Comparison of ENCODE assay signal across 11 cellular contexts in the genomic region with DNA sequence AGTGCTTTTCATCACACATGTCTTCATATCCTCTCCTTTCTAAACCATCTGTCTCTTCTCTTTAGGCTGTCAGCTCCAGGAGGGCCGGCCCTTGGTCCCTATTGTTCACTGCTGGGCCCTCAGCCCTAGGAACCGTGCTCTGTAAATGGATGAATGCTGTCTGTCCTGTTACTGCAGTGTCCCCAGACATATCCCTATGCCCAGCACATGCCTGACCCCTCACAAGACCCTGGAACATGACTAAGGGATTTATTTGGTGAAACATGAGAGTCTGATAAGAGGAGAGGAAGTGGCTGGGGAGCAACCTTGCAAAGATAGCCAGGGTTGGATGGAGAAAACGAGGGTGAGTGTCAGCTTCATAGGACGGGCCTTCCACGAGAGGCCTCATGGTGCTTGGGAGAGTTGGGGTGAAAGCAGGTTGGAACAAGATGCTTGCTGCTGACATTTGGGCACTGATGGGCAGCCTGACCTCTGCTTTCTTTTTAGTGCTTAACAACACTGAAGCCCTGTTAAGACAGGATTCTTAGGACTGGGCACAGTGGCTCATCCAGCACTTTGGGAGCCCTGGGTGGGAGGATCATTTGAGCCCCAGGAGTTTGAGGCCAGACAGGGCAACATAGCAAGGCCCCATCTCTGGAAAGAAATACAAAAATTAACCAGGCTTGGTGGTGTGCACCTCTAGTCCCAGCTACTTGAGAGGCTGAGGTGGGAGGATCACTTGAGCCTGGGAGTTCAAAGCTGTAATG. TPM values are rescaled to one million over a fixed set of nuclear protein-coding genes. Genes with fewer than 3 reads are reported as not detected.
DNase-seq lines count a peak whose midpoint lies in the region; ATAC-seq and TF ChIP-seq lines count a peak whose summit lies in the region.
"Had no signal": no experiment of that assay in that cellular context is flagged by ENCODE, and none has a peak within 500 bp of the region (broad histone marks: within the 10 kb centered on the region; RNA-seq: fewer than 3 reads in every experiment).

No MANE protein-coding gene starts in this region.

- H3T11ph ChIP-seq in H9 (ENCODE audit: low read length), result no peak overlapping the region

- no peak overlapping the region for H4K5ac ChIP-seq in H9 (ENCODE audit: insufficient read length, low read depth, low read length)

- H3K9ac ChIP-seq in H9 (ENCODE audit: extremely low read depth, insufficient read length, low read length), result no peak overlapping the region

- H3K4ac ChIP-seq in H9 (ENCODE audit: low read depth, low read length), result no peak overlapping the region

- H2BK5ac ChIP-seq in H9 (ENCODE audit: insufficient read length, low read length), result no peak overlapping the region

- H3K36me3 Mint-ChIP-seq in H9 (ENCODE audit: insufficient read depth in 1 of 3, low read depth in 3 of 3) (peaks cover 17 to 23% (median 19%) of the 10 kb centered on the region in 3 experiments), T-helper 17 cell (ENCODE audit: low read depth) (no peaks in the 10 kb centered on the region)

- intact Hi-C loops in gastrocnemius medialis (cut with DNase I; ENCODE audit: low total_unique reads) (loop anchor here (1.0 kb wide), 1 partner anchor 21 kb away; no protein-coding TSS in a partner anchor), prostate gland (cut with DNase I) (no loop called here)

- no peak overlapping the region for H4K91ac ChIP-seq in H9 (ENCODE audit: insufficient read length, low read depth, low read length)

- no peak overlapping the region for H3K4me3 ChIP-seq in gastroesophageal sphincter
- H3K4me3 ChIP-seq in gastrocnemius medialis, result no peak overlapping the region
- H3K4me3 ChIP-seq in prostate gland, result no peak overlapping the region

- H3K27me3 Mint-ChIP-seq in H9 (ENCODE audit: low read depth), result no peaks in the 10 kb centered on the region
- H3K27me3 Mint-ChIP-seq in T-helper 17 cell, result no peaks in the 10 kb centered on the region

- H2BK20ac ChIP-seq in H9 (ENCODE audit: low read depth, low read length, poor library complexity, severe bottlenecking), result no peak overlapping the region

- H3K27me3 ChIP-seq in H9 (ENCODE audit: insufficient read depth, low read length) (no peaks in the 10 kb centered on the region), gastroesophageal sphincter (no peaks in the 10 kb centered on the region), gastrocnemius medialis (no peaks in the 10 kb centered on the region), prostate gland (replicated peaks; ENCODE audit: insufficient read depth) (no peaks in the 10 kb centered on the region)

- H2BK120ac ChIP-seq in H9 (ENCODE audit: low read depth, low read length, poor library complexity, severe bottlenecking), result no peak overlapping the region

- no peak overlapping the region for H2AFZ ChIP-seq in H9 (ENCODE audit: low read length)

- no CpG with 5 or more reads among the region's 5 CpGs for WGBS in H9 (ENCODE audit: extremely low coverage, insufficient read length, low lambda C conversion rate)
- 35 to 44% methylated on average over 4 to 5 of the region's 5 CpGs for WGBS in gastroesophageal sphincter (ENCODE audit: low coverage in 1 of 2), 2 donors
- 66% methylated on average over 5 of the region's 5 CpGs for WGBS in prostate gland

- H3K27ac Mint-ChIP-seq in H9 (peak overlapping the region; percentile 14 to 93 (median 21); a peak in 5 of 7 replicates), T-helper 17 cell (peak overlapping the region; percentile 87)

- no peak for TF ChIP-seq EP300 in gastroesophageal sphincter (IDR thresholded peaks at IDR 0.05)

- H3K36me3 ChIP-seq in gastroesophageal sphincter (no peaks in the 10 kb centered on the region), gastrocnemius medialis (no peaks in the 10 kb centered on the region), prostate gland (no peaks in the 10 kb centered on the region)

- no peak overlapping the region for H2BK12ac ChIP-seq in H9 (ENCODE audit: insufficient read length, low read depth, low read length)

- H3K56ac ChIP-seq in H9 (ENCODE audit: insufficient read length, low read depth, low read length), result no peak overlapping the region

- H3K14ac ChIP-seq in H9 (ENCODE audit: insufficient read depth, low read length), result no peak overlapping the region

- H4K20me1 ChIP-seq in H9 (ENCODE audit: control insufficient read depth, insufficient read depth, insufficient read length), result peaks cover 4% of the 10 kb centered on the region

- no peak overlapping the region for H3K23ac ChIP-seq in H9 (ENCODE audit: insufficient read length, low read depth, low read length)

- peak overlapping the region in 1 of 2 experiments; percentile 13; a peak in 2 of 5 replicates for H3K4me3 Mint-ChIP-seq in H9
- peak overlapping the region; percentile 41 for H3K4me3 Mint-ChIP-seq in T-helper 17 cell

- peaks cover 2% of the 10 kb centered on the region for H3K23me2 ChIP-seq in H9 (ENCODE audit: insufficient read length, low read depth, low read length, poor library complexity, severe bottlenecking)

- ATAC-seq in T-helper 17 cell, result no peak
- ATAC-seq in gastroesophageal sphincter, result peak; percentile 37
- ATAC-seq in gastrocnemius medialis, result peak; percentile 9 to 24
- ATAC-seq in HG03469 (IDR thresholded peaks at IDR 0.05; ENCODE audit: unreplicated experiment), result no peak
- ATAC-seq in GM21825 (IDR thresholded peaks at IDR 0.05; ENCODE audit: unreplicated experiment), result no peak
- ATAC-seq: PC-3 had no signal

- no peak for DNase-seq in H9
- no peak for DNase-seq in T-helper 17 cell
- DNase-seq in gastrocnemius medialis, result no peak
- DNase-seq in globus pallidus (ENCODE audit: low spot score), result no peak
- DNase-seq in prostate gland (ENCODE audit: low spot score), result no peak
- DNase-seq: activated gamma-delta T cell; PC-3; stimulated activated CD4-positive, alpha-beta T cell treated with anti-CD3 and anti-CD28 coated beads, Interleukin-4, amount 100 ng/mL, for 24 hours had no signal

- H4K8ac ChIP-seq in H9 (replicated peaks; ENCODE audit: insufficient read length, low read depth, low read length), result no peak overlapping the region

- peaks cover 11% of the 10 kb centered on the region; the same call in 1 of the 2 replicates for H3K79me2 ChIP-seq in H9 (ENCODE audit: insufficient read depth, low read length)

- H3K4me1 ChIP-seq in H9 (ENCODE audit: insufficient read depth, low read length) (peaks cover 7% of the 10 kb centered on the region; the same call in 1 of the 2 replicates), gastroesophageal sphincter (peaks cover 0 to 95% (median 14%) of the 10 kb centered on the region in 3 donors), gastrocnemius medialis (peaks cover 54 to 56% of the 10 kb centered on the region in 2 donors), prostate gland (replicated peaks) (no peaks in the 10 kb centered on the region)

- in situ Hi-C loops in gastrocnemius medialis (cut with MboI; ENCODE audit: low sequenced_read_pairs in 4 of 4), result no loop called here

- peaks cover 2 to 9% of the 10 kb centered on the region in 2 experiments; a peak in 1 of 5 replicates for H3K9me3 Mint-ChIP-seq in H9

- H2AK5ac ChIP-seq in H9 (ENCODE audit: insufficient read length, low read length), result no peak overlapping the region

- no peak overlapping the region for H3K4me2 ChIP-seq in H9 (ENCODE audit: insufficient read depth, insufficient read length, low read length)

- H3K4me1 Mint-ChIP-seq in H9, result peaks cover 46 to 51% of the 10 kb centered on the region in 2 experiments
- peaks cover 50% of the 10 kb centered on the region for H3K4me1 Mint-ChIP-seq in T-helper 17 cell

- H3K18ac ChIP-seq in H9 (ENCODE audit: insufficient read length, low read depth, low read length), result no peak overlapping the region

- no peak overlapping the region for H3K27ac ChIP-seq in H9 (ENCODE audit: insufficient read length, low read depth, low read length)
- peak overlapping the region; percentile 67 to 86 (median 82) for H3K27ac ChIP-seq in gastroesophageal sphincter
- H3K27ac ChIP-seq in gastrocnemius medialis, result peak overlapping the region; percentile 69 to 92 (median 80)
- H3K27ac ChIP-seq in prostate gland, result no peak overlapping the region

- TF ChIP-seq CTCF in H9 (conservative IDR thresholded peaks at IDR 0.05) (no peak), gastroesophageal sphincter (IDR thresholded peaks at IDR 0.05) (no peak), gastrocnemius medialis (IDR thresholded peaks at IDR 0.05 in 4 of 5, conservative IDR thresholded peaks at IDR 0.05 in 1 of 5) (no peak), prostate gland (IDR thresholded peaks at IDR 0.05) (no peak)

- H3K9me3 ChIP-seq in H9 (ENCODE audit: control insufficient read depth, low read depth, low read length) (no peaks in the 10 kb centered on the region), T-helper 17 cell (ENCODE audit: control insufficient read depth, low read length, poor library complexity, severe bottlenecking) (no peaks in the 10 kb centered on the region), gastroesophageal sphincter (no peaks in the 10 kb centered on the region), gastrocnemius medialis (no peaks in the 10 kb centered on the region), prostate gland (no peaks in the 10 kb centered on the region)

- no peak for TF ChIP-seq POLR2A in gastroesophageal sphincter (IDR thresholded peaks at IDR 0.05)
- no peak for TF ChIP-seq POLR2A in gastrocnemius medialis (IDR thresholded peaks at IDR 0.05)
- no peak for TF ChIP-seq POLR2A in prostate gland (IDR thresholded peaks at IDR 0.05)

- H2BK15ac ChIP-seq in H9 (ENCODE audit: low read depth, low read length), result no peak overlapping the region

- H3K79me1 ChIP-seq in H9 (ENCODE audit: insufficient read depth, low read depth, low read length, poor library complexity, severe bottlenecking), result no peaks in the 10 kb centered on the region

RNA-seq across cellular contexts. Expression of gene ABCC1, which starts 39.0 kb away (rescaled TPM):
- 51.7 and 56.4 TPM in 2 replicates for total RNA-seq in H9 (2021)
- total RNA-seq in T-helper 17 cell, result 10 to 100 TPM; 66.0 to 67.0 TPM
- 100 to 1,000 TPM in 1 of 4 donors, 10 to 100 TPM in 3; 50.8 to 122 (median 63.1) TPM for total RNA-seq in gastroesophageal sphincter
- 10 to 100 TPM; 19.3 to 43.7 (median 26.2) TPM for total RNA-seq in gastrocnemius medialis
- total RNA-seq in prostate gland, result 10 to 100 TPM; 33.4 to 87.7 TPM

Comparison
In these comparisons a context has a peak if more than half of its experiments do, and no peak if none do; other contexts are left out.
1. H3K27ac ChIP-seq: peak in gastroesophageal sphincter (4 of 4) and gastrocnemius medialis (4 of 4); none in H9 (single experiment) and prostate gland (0 of 2).
2. ATAC-seq: peak in gastroesophageal sphincter (single experiment) and gastrocnemius medialis (2 of 2); none in T-helper 17 cell (single experiment), HG03469 (single experiment) and GM21825 (single experiment).